ENCODE assay signal across 9 cellular contexts in the genomic region with DNA sequence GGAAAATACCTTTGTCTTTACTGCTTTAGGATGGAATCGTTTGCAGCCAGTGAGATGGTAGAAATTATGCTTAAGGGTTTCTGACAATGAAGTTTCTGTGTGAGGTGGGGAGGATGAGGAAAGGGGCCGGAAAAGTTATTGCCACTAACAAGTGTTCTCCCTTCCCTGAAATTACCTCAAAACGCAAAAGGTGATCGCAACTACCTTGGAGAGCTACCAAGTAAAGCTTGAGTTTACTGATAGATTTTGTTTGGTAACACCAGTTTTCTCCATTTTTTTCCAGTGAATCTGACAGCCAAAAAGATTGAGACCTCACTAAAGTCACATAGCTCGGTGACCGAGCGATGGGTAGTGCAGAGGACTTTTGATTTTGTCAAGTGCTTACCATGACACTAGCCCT. TPM values are rescaled to one million over a fixed set of nuclear protein-coding genes. Genes with fewer than 3 reads are reported as not detected.
DNase-seq lines count a peak whose midpoint lies in the region; ATAC-seq and TF ChIP-seq lines count a peak whose summit lies in the region.
"Had no signal": no experiment of that assay in that cellular context is flagged by ENCODE, and none has a peak within 500 bp of the region (broad histone marks: within the 10 kb centered on the region; RNA-seq: fewer than 3 reads in every experiment).

No MANE protein-coding gene starts in this region.

- peaks cover 44% of the 10 kb centered on the region for H3K4me1 Mint-ChIP-seq in activated CD8-positive, alpha-beta memory T cell treated with anti-CD3 and anti-CD28 coated beads, Interleukin-2, amount 10 ng/mL, durations not matched to agents 7 days and 5 days

- CTCF ChIA-PET in activated CD8-positive, alpha-beta memory T cell treated with anti-CD3 and anti-CD28 coated beads, Interleukin-2, amount 10 ng/mL, durations not matched to agents 7 days and 5 days (lab: Charles Lee): interaction anchor here (1.0 to 3.6 kb wide), 6 partner anchors 9 to 310 kb away, joined by 3 to 14 read pairs (median 3); no protein-coding TSS in a partner anchor

- peaks cover 9% of the 10 kb centered on the region for H4K20me1 ChIP-seq in smooth muscle cell (ENCODE audit: low read depth)

- H3K27ac ChIP-seq in SK-N-MC: no peak overlapping the region
- H3K27ac ChIP-seq in smooth muscle cell (ENCODE audit: low read depth): no peak overlapping the region
- H3K27ac ChIP-seq: neutrophil had no signal

- H3K4me3 ChIP-seq in SK-N-MC: peak overlapping the region; percentile 85
- peak overlapping the region; percentile 89 for H3K4me3 ChIP-seq in fibroblast of villous mesenchyme (ENCODE audit: low read depth, low read length)
- peak overlapping the region; percentile 70 for H3K4me3 ChIP-seq in smooth muscle cell

- H3K36me3 ChIP-seq in SK-N-MC (ENCODE audit: insufficient read depth, low read length) (peaks cover 4% of the 10 kb centered on the region; the same call in 1 of the 2 replicates), smooth muscle cell (ENCODE audit: low read depth) (no peaks in the 10 kb centered on the region)
- H3K36me3 ChIP-seq: neutrophil had no signal

- H3K9ac ChIP-seq in SK-N-MC (ENCODE audit: insufficient read length): peak overlapping the region; percentile 85
- H3K9ac ChIP-seq in smooth muscle cell (ENCODE audit: low read depth): peak overlapping the region; percentile 90

- peak overlapping the region; percentile 88 for H2AFZ ChIP-seq in smooth muscle cell (ENCODE audit: low read depth)

- H3K9me3 Mint-ChIP-seq in activated CD8-positive, alpha-beta memory T cell treated with anti-CD3 and anti-CD28 coated beads, Interleukin-2, amount 10 ng/mL, durations not matched to agents 7 days and 5 days (ENCODE audit: low read depth): no peaks in the 10 kb centered on the region

- H3K27ac Mint-ChIP-seq in activated CD8-positive, alpha-beta memory T cell treated with anti-CD3 and anti-CD28 coated beads, Interleukin-2, amount 10 ng/mL, durations not matched to agents 7 days and 5 days: peak overlapping the region; percentile 91

- H3K27me3 ChIP-seq in smooth muscle cell (ENCODE audit: low read depth): no peaks in the 10 kb centered on the region

- peaks cover 28% of the 10 kb centered on the region for H3K4me1 ChIP-seq in smooth muscle cell (ENCODE audit: low read depth)

- H3K27me3 Mint-ChIP-seq in activated CD8-positive, alpha-beta memory T cell treated with anti-CD3 and anti-CD28 coated beads, Interleukin-2, amount 10 ng/mL, durations not matched to agents 7 days and 5 days: no peaks in the 10 kb centered on the region

- H3K4me2 ChIP-seq in smooth muscle cell: peak overlapping the region; percentile 99

- H3K9me3 ChIP-seq in SK-N-MC (ENCODE audit: low read depth, low read length): no peaks in the 10 kb centered on the region
- H3K9me3 ChIP-seq in smooth muscle cell (replicated peaks; ENCODE audit: low read depth): no peaks in the 10 kb centered on the region
- H3K9me3 ChIP-seq: neutrophil had no signal

- ATAC-seq in activated CD8-positive, alpha-beta memory T cell treated with anti-CD3 and anti-CD28 coated beads, Interleukin-2, amount 10 ng/mL, durations not matched to agents 7 days and 5 days: no peak
- no peak for ATAC-seq in GM18502 (IDR thresholded peaks at IDR 0.05; ENCODE audit: poor library complexity, unreplicated experiment)

- TF ChIP-seq CTCF in fibroblast of villous mesenchyme (IDR thresholded peaks at IDR 0.05; ENCODE audit: insufficient read depth, low read depth, low read length) (no peak), smooth muscle cell (IDR thresholded peaks at IDR 0.05; ENCODE audit: borderline replicate concordance, insufficient read depth, poor library complexity, severe bottlenecking) (no peak)

- H3F3A ChIP-seq in smooth muscle cell (ENCODE audit: low read depth): no peaks in the 10 kb centered on the region

- H3K4me3 Mint-ChIP-seq in activated CD8-positive, alpha-beta memory T cell treated with anti-CD3 and anti-CD28 coated beads, Interleukin-2, amount 10 ng/mL, durations not matched to agents 7 days and 5 days: peak overlapping the region; percentile 95

- peaks cover 12% of the 10 kb centered on the region for H3K36me3 Mint-ChIP-seq in activated CD8-positive, alpha-beta memory T cell treated with anti-CD3 and anti-CD28 coated beads, Interleukin-2, amount 10 ng/mL, durations not matched to agents 7 days and 5 days

- H3K79me2 ChIP-seq in smooth muscle cell (ENCODE audit: low read depth): peaks cover 59% of the 10 kb centered on the region

- WGBS in smooth muscle cell (ENCODE audit: low lambda C conversion rate): 50% methylated on average over 7 of the region's 7 CpGs

- DNase-seq in activated CD8-positive, alpha-beta memory T cell treated with anti-CD3 and anti-CD28 coated beads, Interleukin-2, amount 10 ng/mL, durations not matched to agents 7 days and 5 days: no peak
- no peak for DNase-seq in activated CD8-positive, alpha-beta memory T cell treated with anti-CD3 and anti-CD28 coated beads for 24 hours
- DNase-seq in SK-N-MC (ENCODE audit: low read depth, low spot score) (no peak), fibroblast of villous mesenchyme (ENCODE audit: low read depth) (peak; percentile 7), smooth muscle cell (lab: John Stamatoyannopoulos, UW; ENCODE audit: unreplicated experiment) (no peak), NOMO-1 treated with DMSO at 0.1 percent for 48 hours (lab: John Stamatoyannopoulos, UW; ENCODE audit: unreplicated experiment) (no peak)
- no peak for DNase-seq in central memory CD4-positive, alpha-beta T cell

RNA-seq across cellular contexts. Expression of a gene that starts 1.5 kb away (rescaled TPM):
- total RNA-seq in activated CD8-positive, alpha-beta memory T cell treated with anti-CD3 and anti-CD28 coated beads, Interleukin-2, amount 10 ng/mL, durations not matched to agents 7 days and 5 days: 10 to 100 TPM; 33.4 to 40.3 TPM
- total RNA-seq in fibroblast of villous mesenchyme: 11.3 and 27.2 TPM in 2 replicates
- total RNA-seq in smooth muscle cell: 11.0 and 14.3 TPM in 2 replicates
- polyA plus RNA-seq in smooth muscle cell: 5.1 and 7.2 TPM in 2 replicates

RNA-seq across cellular contexts. Expression of a gene that starts 42.1 kb away (rescaled TPM):
- total RNA-seq in activated CD8-positive, alpha-beta memory T cell treated with anti-CD3 and anti-CD28 coated beads, Interleukin-2, amount 10 ng/mL, durations not matched to agents 7 days and 5 days: 10 to 100 TPM; 26.4 to 35.0 TPM
- 12.2 and 15.5 TPM in 2 replicates for total RNA-seq in fibroblast of villous mesenchyme
- 15.6 and 18.6 TPM in 2 replicates for total RNA-seq in smooth muscle cell
- 9.9 and 10.9 TPM in 2 replicates for polyA plus RNA-seq in smooth muscle cell

RNA-seq across cellular contexts. Expression of a gene that starts 42.1 kb away (rescaled TPM):
- 10 to 100 TPM; 20.1 to 21.0 TPM for total RNA-seq in activated CD8-positive, alpha-beta memory T cell treated with anti-CD3 and anti-CD28 coated beads, Interleukin-2, amount 10 ng/mL, durations not matched to agents 7 days and 5 days
- total RNA-seq in fibroblast of villous mesenchyme (17.1 and 23.3 TPM in 2 replicates), smooth muscle cell (14.0 and 14.9 TPM in 2 replicates)
- polyA plus RNA-seq in smooth muscle cell: 6.2 and 6.4 TPM in 2 replicates

RNA-seq across cellular contexts. Expression of a gene that starts 42.4 kb away (rescaled TPM):
- under 1 TPM; 0.50 to 0.94 TPM for total RNA-seq in activated CD8-positive, alpha-beta memory T cell treated with anti-CD3 and anti-CD28 coated beads, Interleukin-2, amount 10 ng/mL, durations not matched to agents 7 days and 5 days
- 0.43 and 1.3 TPM in 2 replicates for total RNA-seq in fibroblast of villous mesenchyme
- total RNA-seq in smooth muscle cell: 0.58 and 4.1 TPM in 2 replicates
- polyA plus RNA-seq in smooth muscle cell: 0.63 and 1.5 TPM in 2 replicates
